Comparison of ENCODE assay signal across 15 cellular contexts in the genomic region with DNA sequence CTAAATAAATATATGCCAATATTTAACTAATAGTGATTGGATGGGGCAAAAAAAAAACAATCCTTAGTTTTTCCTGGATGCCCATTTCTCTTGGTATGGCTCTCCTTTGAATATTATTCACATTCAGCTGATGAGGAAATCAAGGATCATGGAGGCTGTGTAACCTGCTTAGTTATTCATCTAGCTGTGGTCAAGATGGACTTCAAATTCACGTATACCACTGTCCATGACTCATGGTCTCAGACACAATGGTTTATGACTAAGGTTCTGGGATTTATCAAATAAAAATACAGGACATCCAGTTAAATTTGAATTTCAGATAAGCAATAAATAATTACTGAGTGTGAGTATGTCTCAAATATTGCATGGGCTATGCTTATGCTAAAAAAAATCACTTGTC.
DNase-seq lines count a peak whose midpoint lies in the region; ATAC-seq and TF ChIP-seq lines count a peak whose summit lies in the region.
"Had no signal": no experiment of that assay in that cellular context is flagged by ENCODE, and none has a peak within 500 bp of the region (broad histone marks: within the 10 kb centered on the region; RNA-seq: fewer than 3 reads in every experiment).

No MANE protein-coding gene starts in this region.

- no peak for TF ChIP-seq POLR2A in esophagus squamous epithelium (IDR thresholded peaks at IDR 0.05)

- no peak for TF ChIP-seq CTCF in esophagus squamous epithelium (IDR thresholded peaks at IDR 0.05)

- H3K27ac ChIP-seq in esophagus squamous epithelium = peak overlapping the region in 3 of 4 donors; percentile 18 to 82 (median 73)
- H3K27ac ChIP-seq: parathyroid adenoma had no signal

- intact Hi-C loops in esophagus squamous epithelium (cut with DNase I) = no loop called here

- H3K36me3 ChIP-seq in esophagus squamous epithelium = no peaks in the 10 kb centered on the region

- WGBS in esophagus squamous epithelium, 2 donors = 39 to 48% methylated on average over 1 of the region's 1 CpG

- ATAC-seq in GM18858 (IDR thresholded peaks at IDR 0.05; ENCODE audit: unreplicated experiment) (no peak), left lobe of liver (no peak)
- ATAC-seq: T-cell had no signal

- H3K9me3 ChIP-seq in esophagus squamous epithelium = no peaks in the 10 kb centered on the region

- peak; percentile 87 for DNase-seq in EH (ENCODE audit: low read depth)
- DNase-seq in RPMI7951 (ENCODE audit: low read depth) = peak; percentile 46
- no peak for DNase-seq in esophagus squamous epithelium (lab: John Stamatoyannopoulos, UW)
- DNase-seq in pulmonary artery endothelial cell (ENCODE audit: low read depth, low spot score) = peak; percentile 35
- no peak for DNase-seq in inferior parietal cortex (ENCODE audit: extremely low spot score)
- no peak for DNase-seq in left lobe of liver (ENCODE audit: low spot score)
- no peak for DNase-seq in activated gamma-delta T cell treated with Interleukin-2 at 50 U/mL for 16 hours
- DNase-seq: activated CD4-positive, CD25-positive, alpha-beta regulatory T cell; activated CD8-positive, alpha-beta memory T cell treated with anti-CD3 and anti-CD28 coated beads, Interleukin-2, amount 50 U/mL, for 4 hours; activated naive CD4-positive, alpha-beta T cell treated with anti-CD3 and anti-CD28 coated beads, Interleukin-2, amount 10 ng/mL, durations not matched to agents 7 days and 5 days; erythroblast; T-cell; trophoblast cell had no signal

- no peaks in the 10 kb centered on the region for H3K27me3 ChIP-seq in esophagus squamous epithelium

- H3K4me3 ChIP-seq in esophagus squamous epithelium = no peak overlapping the region

- H3K4me1 ChIP-seq in esophagus squamous epithelium = peaks cover 11 to 56% (median 20%) of the 10 kb centered on the region in 3 donors
- H3K4me1 ChIP-seq: parathyroid adenoma had no signal

Comparison
In these comparisons a context has a peak if more than half of its experiments do, and no peak if none do; other contexts are left out.
1. DNase-seq: peak in EH (single experiment), RPMI7951 (single experiment) and pulmonary artery endothelial cell (single experiment); none in esophagus squamous epithelium (single experiment), inferior parietal cortex (single experiment), left lobe of liver (single experiment) and activated gamma-delta T cell treated with Interleukin-2 at 50 U/mL for 16 hours (single experiment).